In the genomic region with DNA sequence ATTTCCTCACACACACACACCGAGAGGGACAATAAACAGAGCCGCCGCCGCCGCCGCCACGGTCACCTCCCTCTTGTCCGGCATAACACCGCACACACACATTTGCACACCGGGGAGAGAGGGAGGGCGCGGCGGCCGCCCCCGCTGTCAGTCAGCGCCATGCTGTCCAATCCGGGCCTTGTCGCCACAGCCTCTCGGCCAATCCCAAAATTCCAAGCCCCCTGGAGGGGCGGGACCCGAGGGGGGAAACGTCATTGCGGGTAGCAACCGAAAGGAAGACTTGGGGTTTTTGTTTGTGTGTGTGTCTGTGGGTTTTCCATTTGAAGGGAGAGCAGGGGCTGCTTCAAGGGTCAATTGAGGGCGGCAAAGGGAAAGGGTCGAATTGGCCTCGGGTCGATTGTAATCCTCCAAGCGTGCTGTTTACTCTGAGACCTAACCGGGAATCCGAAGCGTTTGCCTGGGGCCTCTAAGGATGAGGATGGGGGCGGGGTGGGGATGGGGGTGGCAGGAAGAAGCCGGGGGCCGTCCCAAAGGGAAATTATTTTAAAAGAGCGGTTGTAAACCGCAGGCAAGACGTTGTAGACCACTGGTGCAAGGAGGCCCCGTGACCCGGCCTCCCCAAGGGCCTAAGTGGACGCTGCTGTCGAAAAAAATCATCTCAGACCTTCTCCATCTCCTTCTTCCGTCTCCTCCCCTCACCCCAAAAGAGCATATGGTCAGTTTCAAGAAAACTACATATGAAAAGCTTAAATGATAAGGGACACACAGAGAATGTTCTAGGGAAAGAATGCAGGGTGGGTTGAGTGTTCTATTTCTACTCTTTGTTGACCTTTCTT, we compare ENCODE assay signal across 8 cellular contexts. TPM values are rescaled to one million over a fixed set of nuclear protein-coding genes. Genes with fewer than 3 reads are reported as not detected.
DNase-seq lines count a peak whose midpoint lies in the region; ATAC-seq and TF ChIP-seq lines count a peak whose summit lies in the region.

A gene with protein sequence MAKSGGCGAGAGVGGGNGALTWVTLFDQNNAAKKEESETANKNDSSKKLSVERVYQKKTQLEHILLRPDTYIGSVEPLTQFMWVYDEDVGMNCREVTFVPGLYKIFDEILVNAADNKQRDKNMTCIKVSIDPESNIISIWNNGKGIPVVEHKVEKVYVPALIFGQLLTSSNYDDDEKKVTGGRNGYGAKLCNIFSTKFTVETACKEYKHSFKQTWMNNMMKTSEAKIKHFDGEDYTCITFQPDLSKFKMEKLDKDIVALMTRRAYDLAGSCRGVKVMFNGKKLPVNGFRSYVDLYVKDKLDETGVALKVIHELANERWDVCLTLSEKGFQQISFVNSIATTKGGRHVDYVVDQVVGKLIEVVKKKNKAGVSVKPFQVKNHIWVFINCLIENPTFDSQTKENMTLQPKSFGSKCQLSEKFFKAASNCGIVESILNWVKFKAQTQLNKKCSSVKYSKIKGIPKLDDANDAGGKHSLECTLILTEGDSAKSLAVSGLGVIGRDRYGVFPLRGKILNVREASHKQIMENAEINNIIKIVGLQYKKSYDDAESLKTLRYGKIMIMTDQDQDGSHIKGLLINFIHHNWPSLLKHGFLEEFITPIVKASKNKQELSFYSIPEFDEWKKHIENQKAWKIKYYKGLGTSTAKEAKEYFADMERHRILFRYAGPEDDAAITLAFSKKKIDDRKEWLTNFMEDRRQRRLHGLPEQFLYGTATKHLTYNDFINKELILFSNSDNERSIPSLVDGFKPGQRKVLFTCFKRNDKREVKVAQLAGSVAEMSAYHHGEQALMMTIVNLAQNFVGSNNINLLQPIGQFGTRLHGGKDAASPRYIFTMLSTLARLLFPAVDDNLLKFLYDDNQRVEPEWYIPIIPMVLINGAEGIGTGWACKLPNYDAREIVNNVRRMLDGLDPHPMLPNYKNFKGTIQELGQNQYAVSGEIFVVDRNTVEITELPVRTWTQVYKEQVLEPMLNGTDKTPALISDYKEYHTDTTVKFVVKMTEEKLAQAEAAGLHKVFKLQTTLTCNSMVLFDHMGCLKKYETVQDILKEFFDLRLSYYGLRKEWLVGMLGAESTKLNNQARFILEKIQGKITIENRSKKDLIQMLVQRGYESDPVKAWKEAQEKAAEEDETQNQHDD (N-terminal part only) (minus strand): TSS at position 98 of the 836 bp plus-strand sequence. CDS start 610 bp downstream, outside the sequence.

- peak; percentile 94 for DNase-seq in EH (ENCODE audit: low read depth)
- DNase-seq in H4 (ENCODE audit: low spot score), result peak; percentile 86
- peak; percentile 92 for DNase-seq in LoVo (ENCODE audit: low spot score)
- DNase-seq in activated T-helper 9 cell treated with anti-CD3 and anti-CD28 coated beads, Interleukin-2, amount 50 U/mL, for 16 hours (ENCODE audit: low read depth), result peak; percentile 91
- DNase-seq in fibroblast of mammary gland (ENCODE audit: low read depth), result peak; percentile 94
- peak; percentile 82 to 97 (median 94) for DNase-seq in naive thymus-derived CD8-positive, alpha-beta T cell
- peak; percentile 88 to 95 (median 93) for DNase-seq in stimulated activated naive CD4-positive, alpha-beta T cell (lab: John Stamatoyannopoulos, UW)

- no peak for TF ChIP-seq CTCF in fibroblast of mammary gland (conservative IDR thresholded peaks at IDR 0.05; ENCODE audit: control insufficient read depth, insufficient read depth, low read depth, low read length)

- peaks cover 0 to 2% (median 0%) of the 10 kb centered on the region in 5 donors for H3K27me3 Mint-ChIP-seq in naive thymus-derived CD8-positive, alpha-beta T cell

- peaks cover 3 to 11% (median 5%) of the 10 kb centered on the region in 3 donors for H3K36me3 Mint-ChIP-seq in naive thymus-derived CD8-positive, alpha-beta T cell

- POLR2A ChIA-PET in naive thymus-derived CD8-positive, alpha-beta T cell (lab: Charles Lee), result interaction anchor here (0.7 to 1.9 kb wide), 6 partner anchors 11 to 1819 kb away, joined by 3 to 14 read pairs (median 4); a partner anchor contains a TSS

- peak within 1 kb of the TSS; percentile 79 for H3K4me3 ChIP-seq in fibroblast of mammary gland (ENCODE audit: control insufficient read depth, low read depth, low read length)

- peak within 1 kb of the TSS; percentile 98 to 100 (median 100) for H3K27ac Mint-ChIP-seq in naive thymus-derived CD8-positive, alpha-beta T cell

- peaks cover 0 to 3% (median 0%) of the 10 kb centered on the region in 9 donors for H3K9me3 Mint-ChIP-seq in naive thymus-derived CD8-positive, alpha-beta T cell

- peak within 1 kb of the TSS; percentile 97 to 100 (median 99) for H3K4me3 Mint-ChIP-seq in naive thymus-derived CD8-positive, alpha-beta T cell

- TF ChIP-seq POLR2A in Raji (IDR thresholded peaks at IDR 0.05; ENCODE audit: insufficient read depth, low read depth, low read length), result peak; percentile 67

- peak; percentile 85 to 90 for ATAC-seq in naive thymus-derived CD8-positive, alpha-beta T cell

- H3K4me1 Mint-ChIP-seq in naive thymus-derived CD8-positive, alpha-beta T cell, result peaks cover 26 to 59% (median 49%) of the 10 kb centered on the region in 4 donors

RNA-seq across cellular contexts. Expression of the gene that starts here (rescaled TPM):
- total RNA-seq in H4 (2014; rRNA removed; shearing (Covaris generic)), result 38.9 and 45.3 TPM in 2 replicates
- total RNA-seq in naive thymus-derived CD8-positive, alpha-beta T cell, result 100 to 1,000 TPM; 187 to 199 TPM
- 100 to 1,000 TPM in 1 of 3 donors, 10 to 100 TPM in 2; 65.7 to 122 (median 79.4) TPM for polyA plus RNA-seq in naive thymus-derived CD8-positive, alpha-beta T cell

Comparison
In these comparisons a context has a peak if more than half of its experiments do, and no peak if none do; other contexts are left out.
1. Peak in every context shown above with its lines: DNase-seq, ATAC-seq and H3K4me3 ChIP-seq.